8 cellular contexts compared by ENCODE assay signal in genomic region chr17:5585814-5586558, GRCh38. TPM values are rescaled to one million over a fixed set of nuclear protein-coding genes. Genes with fewer than 3 reads are reported as not detected.
DNase-seq lines count a peak whose midpoint lies in the region; ATAC-seq, FAIRE-seq and TF ChIP-seq lines count a peak whose summit lies in the region.

No MANE protein-coding gene starts in this region.

- no peaks in the 10 kb centered on the region for H3K27me3 Mint-ChIP-seq in activated CD4-positive, alpha-beta memory T cell treated with anti-CD3 and anti-CD28 coated beads for 36 hours

- FAIRE-seq in small intestine (lab: Jason Lieb, UNC) = no peak

- no peak for TF ChIP-seq CTCF in HFF-Myc (IDR thresholded peaks at IDR 0.05; ENCODE audit: low read depth, low read length, missing control alignments)

- H3K27me3 ChIP-seq in BLaER1 (no peaks in the 10 kb centered on the region), small intestine (ENCODE audit: control insufficient read depth in 2 of 2, insufficient read depth in 2 of 2, low read length in 2 of 2) (no peaks in the 10 kb centered on the region)

- H3K4me1 ChIP-seq in BLaER1 = peaks cover 59% of the 10 kb centered on the region
- H3K4me1 ChIP-seq in small intestine (ENCODE audit: control insufficient read depth in 2 of 2, insufficient read depth in 1 of 2, low read depth in 1 of 2, low read length in 1 of 2) = peaks cover 0 to 5% of the 10 kb centered on the region in 2 donors

- 10 to 26% (median 14%) methylated on average over 11 of the region's 11 CpGs for WGBS in small intestine, 3 donors

- H3K9me3 ChIP-seq in BLaER1 (no peaks in the 10 kb centered on the region), small intestine (ENCODE audit: control insufficient read depth, low read depth) (no peaks in the 10 kb centered on the region)

- ATAC-seq in GM18867 (IDR thresholded peaks at IDR 0.05; ENCODE audit: unreplicated experiment) = no peak

- no peaks in the 10 kb centered on the region for H3K9me3 Mint-ChIP-seq in activated CD4-positive, alpha-beta memory T cell treated with anti-CD3 and anti-CD28 coated beads for 36 hours

- CTCF ChIA-PET in activated CD4-positive, alpha-beta memory T cell treated with anti-CD3 and anti-CD28 coated beads for 36 hours (lab: Charles Lee) = interaction anchor here (0.9 to 4.6 kb wide), 6 partner anchors 9 to 887 kb away, joined by 3 to 21 read pairs (median 4); no protein-coding TSS in a partner anchor

- H3K36me3 ChIP-seq in BLaER1 = peaks cover 16% of the 10 kb centered on the region
- H3K36me3 ChIP-seq in small intestine (ENCODE audit: control insufficient read depth in 2 of 2, insufficient read depth in 2 of 2, low read length in 2 of 2) = no peaks in the 10 kb centered on the region

- H3K4me3 ChIP-seq in BLaER1 (no peak overlapping the region), HFF-Myc (replicated peaks; ENCODE audit: low read depth, low read length) (no peak overlapping the region), small intestine (ENCODE audit: low read depth in 1 of 2, low read length in 2 of 2) (no peak overlapping the region)

- POLR2A ChIA-PET in activated CD4-positive, alpha-beta memory T cell treated with anti-CD3 and anti-CD28 coated beads for 36 hours (lab: Charles Lee) = no interaction called here

- H3K4me3 Mint-ChIP-seq in activated CD4-positive, alpha-beta memory T cell treated with anti-CD3 and anti-CD28 coated beads for 36 hours = peak overlapping the region; percentile 24

- peak overlapping the region; percentile 97 for H3K4me2 ChIP-seq in BLaER1

- H3K36me3 Mint-ChIP-seq in activated CD4-positive, alpha-beta memory T cell treated with anti-CD3 and anti-CD28 coated beads for 36 hours = peaks cover 15% of the 10 kb centered on the region

- H3K27ac ChIP-seq in BLaER1 = peak overlapping the region; percentile 62
- H3K27ac ChIP-seq in small intestine (ENCODE audit: low read depth in 1 of 2, low read length in 1 of 2) = peak overlapping the region in 1 of 2 donors; percentile 19

- H3K9ac ChIP-seq in BLaER1 = peak overlapping the region; percentile 82; the same call in 1 of the 2 replicates

- H3K4me1 Mint-ChIP-seq in activated CD4-positive, alpha-beta memory T cell treated with anti-CD3 and anti-CD28 coated beads for 36 hours (ENCODE audit: low read depth) = peaks cover 51% of the 10 kb centered on the region

- DNase-seq in HFF-Myc (ENCODE audit: extremely low read depth, low read depth) (peak; percentile 15), left kidney (ENCODE audit: low read depth, low spot score) (peak; percentile 76), anterior cingulate cortex (lab: John Stamatoyannopoulos, UW) (no peak), small intestine (no peak), NCI-H146 treated with DMSO at 0.1 percent for 48 hours (lab: John Stamatoyannopoulos, UW; ENCODE audit: unreplicated experiment) (no peak)
- DNase-seq in activated CD4-positive, alpha-beta memory T cell treated with anti-CD3 and anti-CD28 coated beads for 36 hours = peak; percentile 50

- intact Hi-C loops in activated CD4-positive, alpha-beta memory T cell treated with anti-CD3 and anti-CD28 coated beads for 36 hours (cut with micrococcal nuclease) = loop anchor here (10.0 kb wide), 2 partner anchors 489 to 1429 kb away; partner anchors contain the start of genes RNASEK and WSCD1

- H3K27ac Mint-ChIP-seq in activated CD4-positive, alpha-beta memory T cell treated with anti-CD3 and anti-CD28 coated beads for 36 hours = peak overlapping the region; percentile 96

- peaks cover 15% of the 10 kb centered on the region; the same call in 1 of the 2 replicates for H4K20me1 ChIP-seq in BLaER1

RNA-seq across cellular contexts. Expression of gene NLRP1, which starts 1.7 kb away (rescaled TPM):
- 10 to 100 TPM; 39.9 to 45.0 TPM for total RNA-seq in activated CD4-positive, alpha-beta memory T cell treated with anti-CD3 and anti-CD28 coated beads for 36 hours
- 10 to 100 TPM in 1 of 3 donors, 1 to 10 TPM in 2; 2.2 to 12.8 (median 3.5) TPM for polyA plus RNA-seq in small intestine

Comparison
In these comparisons a context has a peak if more than half of its experiments do, and no peak if none do; other contexts are left out.
1. DNase-seq: peak in HFF-Myc (single experiment), activated CD4-positive, alpha-beta memory T cell treated with anti-CD3 and anti-CD28 coated beads for 36 hours (single experiment) and left kidney (single experiment); none in anterior cingulate cortex (0 of 58), small intestine (single experiment) and NCI-H146 treated with DMSO at 0.1 percent for 48 hours (single experiment).